18 cellular contexts compared by ENCODE assay signal in the genomic region with DNA sequence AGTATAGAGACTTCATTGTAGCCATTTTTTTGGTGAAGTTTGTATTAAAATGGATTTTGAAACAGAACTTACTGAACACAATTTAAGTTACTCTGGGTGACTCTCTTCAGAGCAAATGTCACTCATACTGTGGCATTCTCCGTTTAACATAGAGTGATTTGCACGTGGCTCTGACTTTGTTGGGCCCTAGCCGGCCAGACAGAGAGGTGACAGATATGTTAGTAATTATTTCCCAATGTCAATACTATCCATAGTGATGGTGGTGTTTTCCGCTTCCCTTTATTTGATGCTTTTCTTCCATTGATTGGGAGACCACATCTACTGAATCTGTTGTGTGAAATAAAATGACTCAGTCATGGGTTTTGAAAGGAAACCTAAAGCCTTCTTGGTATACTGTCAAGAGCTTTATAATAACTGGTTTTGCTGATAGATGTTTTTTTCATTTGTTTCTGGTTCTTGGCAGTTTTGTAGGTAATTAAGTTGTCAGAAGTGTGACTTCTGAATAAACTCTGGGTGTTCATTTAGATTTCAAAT. TPM values are rescaled to one million over a fixed set of nuclear protein-coding genes. Genes with fewer than 3 reads are reported as not detected.
DNase-seq lines count a peak whose midpoint lies in the region; ATAC-seq and TF ChIP-seq lines count a peak whose summit lies in the region.
"Had no signal": no experiment of that assay in that cellular context is flagged by ENCODE, and none has a peak within 500 bp of the region (broad histone marks: within the 10 kb centered on the region; RNA-seq: fewer than 3 reads in every experiment).

No MANE protein-coding gene starts in this region.

- H3K27me3 Mint-ChIP-seq in activated CD4-positive, alpha-beta T cell treated with anti-CD3 and anti-CD28 coated beads, Interleukin-2, amount 10 ng/mL, durations not matched to agents 24 days and 14 days = no peaks in the 10 kb centered on the region
- H3K27me3 Mint-ChIP-seq in brain = no peaks in the 10 kb centered on the region
- no peaks in the 10 kb centered on the region for H3K27me3 Mint-ChIP-seq in stimulated activated naive CD8-positive, alpha-beta T cell treated with anti-CD3 and anti-CD28 coated beads, Interleukin-15, amount 100 ng/mL, for 72 hours
- H3K27me3 Mint-ChIP-seq in H9 (ENCODE audit: low read depth) = no peaks in the 10 kb centered on the region
- H3K27me3 Mint-ChIP-seq: B cell had no signal

- no peak for TF ChIP-seq POLR2A in upper lobe of left lung (IDR thresholded peaks at IDR 0.05)

- H3K9ac ChIP-seq in H9 (ENCODE audit: extremely low read depth, insufficient read length, low read length) = no peak overlapping the region

- H3K79me2 ChIP-seq in H9 (ENCODE audit: insufficient read depth, low read length) = peaks cover 27% of the 10 kb centered on the region; the same call in 1 of the 2 replicates

- H3K4me2 ChIP-seq in H9 (ENCODE audit: insufficient read depth, insufficient read length, low read length) = no peak overlapping the region

- H3K36me3 ChIP-seq in lower lobe of right lung (no peaks in the 10 kb centered on the region), upper lobe of left lung (no peaks in the 10 kb centered on the region)
- H3K36me3 ChIP-seq: cardiac muscle cell had no signal

- no peak overlapping the region for H3K4ac ChIP-seq in H9 (ENCODE audit: low read depth, low read length)

- TF ChIP-seq CTCF in brain (conservative IDR thresholded peaks at IDR 0.05) (no peak), lower lobe of right lung (IDR thresholded peaks at IDR 0.05) (no peak), H9 (conservative IDR thresholded peaks at IDR 0.05) (no peak), upper lobe of left lung (IDR thresholded peaks at IDR 0.05) (no peak)

- H3K27me3 ChIP-seq in lower lobe of right lung (ENCODE audit: low read depth) (no peaks in the 10 kb centered on the region), H9 (ENCODE audit: insufficient read depth, low read length) (no peaks in the 10 kb centered on the region), upper lobe of left lung (no peaks in the 10 kb centered on the region)
- H3K27me3 ChIP-seq: cardiac muscle cell, SJCRH30, testis had no signal

- no peak overlapping the region for H2AK5ac ChIP-seq in H9 (ENCODE audit: insufficient read length, low read length)

- peaks cover 33% of the 10 kb centered on the region for H3K36me3 Mint-ChIP-seq in activated CD4-positive, alpha-beta T cell treated with anti-CD3 and anti-CD28 coated beads, Interleukin-2, amount 10 ng/mL, durations not matched to agents 24 days and 14 days (ENCODE audit: low read depth)
- H3K36me3 Mint-ChIP-seq in brain (peaks cover 74% of the 10 kb centered on the region), H9 (ENCODE audit: insufficient read depth in 1 of 3, low read depth in 3 of 3) (peaks cover 14 to 33% (median 32%) of the 10 kb centered on the region in 3 experiments)

- no peak overlapping the region for H4K8ac ChIP-seq in H9 (replicated peaks; ENCODE audit: insufficient read length, low read depth, low read length)

- WGBS in H9 (ENCODE audit: extremely low coverage, insufficient read length, low lambda C conversion rate) = no CpG with 5 or more reads among the region's 4 CpGs
- WGBS in upper lobe of left lung, 2 donors = 71 to 80% methylated on average over 4 of the region's 4 CpGs

- peaks cover 3% of the 10 kb centered on the region for H3K9me3 Mint-ChIP-seq in activated CD4-positive, alpha-beta T cell treated with anti-CD3 and anti-CD28 coated beads, Interleukin-2, amount 10 ng/mL, durations not matched to agents 24 days and 14 days
- peaks cover 8 to 45% (median 38%) of the 10 kb centered on the region in 5 experiments for H3K9me3 Mint-ChIP-seq in brain
- H3K9me3 Mint-ChIP-seq in stimulated activated naive CD8-positive, alpha-beta T cell treated with anti-CD3 and anti-CD28 coated beads, Interleukin-15, amount 100 ng/mL, for 72 hours = no peaks in the 10 kb centered on the region
- H3K9me3 Mint-ChIP-seq in H9 = peaks cover 6 to 13% of the 10 kb centered on the region in 2 experiments; a peak in 4 of 5 replicates

- intact Hi-C loops in activated CD4-positive, alpha-beta T cell treated with anti-CD3 and anti-CD28 coated beads, Interleukin-2, amount 10 ng/mL, durations not matched to agents 24 days and 14 days (cut with micrococcal nuclease) = no loop called here
- intact Hi-C loops in lower lobe of right lung (cut with DNase I) = no loop called here

- no peak overlapping the region for H4K5ac ChIP-seq in H9 (ENCODE audit: insufficient read length, low read depth, low read length)

- peak; percentile 76 for ATAC-seq in stimulated activated naive CD8-positive, alpha-beta T cell treated with anti-CD3 and anti-CD28 coated beads, Interleukin-15, amount 100 ng/mL, for 72 hours
- no peak for ATAC-seq in lower lobe of right lung
- no peak for ATAC-seq in upper lobe of left lung (ENCODE audit: low FRiP score in 2 of 2)
- ATAC-seq: HepG2 had no signal

- H3K4me3 Mint-ChIP-seq in activated CD4-positive, alpha-beta T cell treated with anti-CD3 and anti-CD28 coated beads, Interleukin-2, amount 10 ng/mL, durations not matched to agents 24 days and 14 days = peak overlapping the region; percentile 43
- peak overlapping the region in 1 of 5 experiments; percentile 17 for H3K4me3 Mint-ChIP-seq in brain
- H3K4me3 Mint-ChIP-seq in stimulated activated naive CD8-positive, alpha-beta T cell treated with anti-CD3 and anti-CD28 coated beads, Interleukin-15, amount 100 ng/mL, for 72 hours = peak overlapping the region; percentile 49 to 55
- no peak overlapping the region for H3K4me3 Mint-ChIP-seq in H9
- H3K4me3 Mint-ChIP-seq: B cell had no signal

- H3K14ac ChIP-seq in H9 (ENCODE audit: insufficient read depth, low read length) = no peak overlapping the region

- H3T11ph ChIP-seq in H9 (ENCODE audit: low read length) = no peak overlapping the region

- no peak overlapping the region for H2BK120ac ChIP-seq in H9 (ENCODE audit: low read depth, low read length, poor library complexity, severe bottlenecking)

- H3K27ac ChIP-seq in lower lobe of right lung (no peak overlapping the region), H9 (ENCODE audit: insufficient read length, low read depth, low read length) (no peak overlapping the region), upper lobe of left lung (no peak overlapping the region)
- H3K27ac ChIP-seq: cardiac muscle cell, SJCRH30, testis had no signal

- H3K23me2 ChIP-seq in H9 (ENCODE audit: insufficient read length, low read depth, low read length, poor library complexity, severe bottlenecking) = no peaks in the 10 kb centered on the region

- H3K56ac ChIP-seq in H9 (ENCODE audit: insufficient read length, low read depth, low read length) = no peak overlapping the region

- H3K27ac Mint-ChIP-seq in activated CD4-positive, alpha-beta T cell treated with anti-CD3 and anti-CD28 coated beads, Interleukin-2, amount 10 ng/mL, durations not matched to agents 24 days and 14 days = peak overlapping the region; percentile 89
- H3K27ac Mint-ChIP-seq in brain (peak overlapping the region in 3 of 5 experiments; percentile 26 to 51 (median 35)), H9 (peak overlapping the region in 1 of 3 experiments; percentile 42; a peak in 2 of 7 replicates)
- peak overlapping the region; percentile 86 to 96 for H3K27ac Mint-ChIP-seq in stimulated activated naive CD8-positive, alpha-beta T cell treated with anti-CD3 and anti-CD28 coated beads, Interleukin-15, amount 100 ng/mL, for 72 hours
- H3K27ac Mint-ChIP-seq: B cell had no signal

- H3K9me3 ChIP-seq in lower lobe of right lung = no peaks in the 10 kb centered on the region
- H3K9me3 ChIP-seq in H9 (ENCODE audit: control insufficient read depth, low read depth, low read length) = no peaks in the 10 kb centered on the region
- H3K9me3 ChIP-seq in upper lobe of left lung = no peaks in the 10 kb centered on the region
- H3K9me3 ChIP-seq: SJCRH30, testis had no signal

- no peak overlapping the region for H2BK5ac ChIP-seq in H9 (ENCODE audit: insufficient read length, low read length)

- no peak overlapping the region for H2BK20ac ChIP-seq in H9 (ENCODE audit: low read depth, low read length, poor library complexity, severe bottlenecking)

- H3K18ac ChIP-seq in H9 (ENCODE audit: insufficient read length, low read depth, low read length) = no peak overlapping the region

- H3K79me1 ChIP-seq in H9 (ENCODE audit: insufficient read depth, low read depth, low read length, poor library complexity, severe bottlenecking) = no peaks in the 10 kb centered on the region

- H3K4me3 ChIP-seq in lower lobe of right lung = no peak overlapping the region
- H3K4me3 ChIP-seq in upper lobe of left lung = no peak overlapping the region
- H3K4me3 ChIP-seq: cardiac muscle cell, SJCRH30, testis had no signal

- TF ChIP-seq EP300 in upper lobe of left lung (IDR thresholded peaks at IDR 0.05) = no peak

- H4K20me1 ChIP-seq in H9 (ENCODE audit: control insufficient read depth, insufficient read depth, insufficient read length) = no peaks in the 10 kb centered on the region

- H3K4me1 ChIP-seq in lower lobe of right lung = peaks cover 41% of the 10 kb centered on the region
- peaks cover 2% of the 10 kb centered on the region; the same call in 1 of the 2 replicates for H3K4me1 ChIP-seq in H9 (ENCODE audit: insufficient read depth, low read length)
- peaks cover 20 to 28% (median 25%) of the 10 kb centered on the region in 4 donors for H3K4me1 ChIP-seq in upper lobe of left lung

- DNase-seq in stimulated activated CD4-positive, alpha-beta T cell treated with anti-CD3 and anti-CD28 coated beads, Interleukin-2, amount 100 ng/mL, for 24 hours = peak; percentile 34 to 35
- DNase-seq in stimulated activated CD4-positive, alpha-beta T cell treated with anti-CD3 and anti-CD28 coated beads, Interleukin-4, amount 100 ng/mL, for 1 hour = no peak
- peak; percentile 58 for DNase-seq in activated CD4-positive, alpha-beta T cell treated with anti-CD3 and anti-CD28 coated beads, Interleukin-2, amount 10 ng/mL, durations not matched to agents 24 days and 14 days
- peak; percentile 38 to 53 for DNase-seq in stimulated activated naive CD8-positive, alpha-beta T cell treated with anti-CD3 and anti-CD28 coated beads, Interleukin-15, amount 100 ng/mL, for 72 hours
- DNase-seq in lower lobe of right lung = no peak
- no peak for DNase-seq in H9
- no peak for DNase-seq in upper lobe of left lung
- DNase-seq: DMS53, foreskin melanocyte, GOT3, mammary epithelial cell, NCI-H1105, SJCRH30, testis had no signal

- no peak overlapping the region for H4K91ac ChIP-seq in H9 (ENCODE audit: insufficient read length, low read depth, low read length)

- no peak overlapping the region for H3K23ac ChIP-seq in H9 (ENCODE audit: insufficient read length, low read depth, low read length)

- H2BK12ac ChIP-seq in H9 (ENCODE audit: insufficient read length, low read depth, low read length) = no peak overlapping the region

- H2BK15ac ChIP-seq in H9 (ENCODE audit: low read depth, low read length) = no peak overlapping the region

- peaks cover 33% of the 10 kb centered on the region for H3K4me1 Mint-ChIP-seq in activated CD4-positive, alpha-beta T cell treated with anti-CD3 and anti-CD28 coated beads, Interleukin-2, amount 10 ng/mL, durations not matched to agents 24 days and 14 days
- H3K4me1 Mint-ChIP-seq in brain = peaks cover 32% of the 10 kb centered on the region
- H3K4me1 Mint-ChIP-seq in stimulated activated naive CD8-positive, alpha-beta T cell treated with anti-CD3 and anti-CD28 coated beads, Interleukin-15, amount 100 ng/mL, for 72 hours = peaks cover 69% of the 10 kb centered on the region
- peaks cover 21 to 22% of the 10 kb centered on the region in 2 experiments for H3K4me1 Mint-ChIP-seq in H9

- H2AFZ ChIP-seq in H9 (ENCODE audit: low read length) = no peak overlapping the region

RNA-seq across cellular contexts. Expression of gene AVL9, which starts 7.4 kb away (rescaled TPM):
- total RNA-seq in activated CD4-positive, alpha-beta T cell treated with anti-CD3 and anti-CD28 coated beads, Interleukin-2, amount 10 ng/mL, durations not matched to agents 24 days and 14 days = 44.6 and 49.1 TPM in 2 replicates
- polyA plus RNA-seq in brain (ENCODE audit: insufficient read depth, low read depth, low replicate concordance) = 19.9 TPM
- total RNA-seq in lower lobe of right lung (37.8 TPM), H9 (2021) (35.0 and 38.7 TPM in 2 replicates), upper lobe of left lung (10 to 100 TPM; 26.9 to 68.1 (median 37.1) TPM)

RNA-seq across cellular contexts. Expression of gene LSM5, which starts 12.5 kb away (rescaled TPM):
- 92.9 and 99.2 TPM in 2 replicates for total RNA-seq in activated CD4-positive, alpha-beta T cell treated with anti-CD3 and anti-CD28 coated beads, Interleukin-2, amount 10 ng/mL, durations not matched to agents 24 days and 14 days
- 68.3 TPM for polyA plus RNA-seq in brain (ENCODE audit: insufficient read depth, low read depth, low replicate concordance)
- total RNA-seq in lower lobe of right lung (27.1 TPM), H9 (2021) (101 and 108 TPM in 2 replicates), upper lobe of left lung (10 to 100 TPM in 4 of 6 donors, 1 to 10 TPM in 2; 2.1 to 26.4 (median 13.8) TPM)

Comparison
In these comparisons a context has a peak if more than half of its experiments do, and no peak if none do; other contexts are left out.
1. DNase-seq: peak in stimulated activated CD4-positive, alpha-beta T cell treated with anti-CD3 and anti-CD28 coated beads, Interleukin-2, amount 100 ng/mL, for 24 hours (2 of 2), activated CD4-positive, alpha-beta T cell treated with anti-CD3 and anti-CD28 coated beads, Interleukin-2, amount 10 ng/mL, durations not matched to agents 24 days and 14 days (single experiment) and stimulated activated naive CD8-positive, alpha-beta T cell treated with anti-CD3 and anti-CD28 coated beads, Interleukin-15, amount 100 ng/mL, for 72 hours (2 of 2); none in stimulated activated CD4-positive, alpha-beta T cell treated with anti-CD3 and anti-CD28 coated beads, Interleukin-4, amount 100 ng/mL, for 1 hour (single experiment), lower lobe of right lung (single experiment), H9 (single experiment) and upper lobe of left lung (0 of 2).
2. H3K4me3 Mint-ChIP-seq: peak in activated CD4-positive, alpha-beta T cell treated with anti-CD3 and anti-CD28 coated beads, Interleukin-2, amount 10 ng/mL, durations not matched to agents 24 days and 14 days (single experiment) and stimulated activated naive CD8-positive, alpha-beta T cell treated with anti-CD3 and anti-CD28 coated beads, Interleukin-15, amount 100 ng/mL, for 72 hours (2 of 2); none in H9 (0 of 2).